ENCODE assay signal across 1 cellular context in the genomic region with DNA sequence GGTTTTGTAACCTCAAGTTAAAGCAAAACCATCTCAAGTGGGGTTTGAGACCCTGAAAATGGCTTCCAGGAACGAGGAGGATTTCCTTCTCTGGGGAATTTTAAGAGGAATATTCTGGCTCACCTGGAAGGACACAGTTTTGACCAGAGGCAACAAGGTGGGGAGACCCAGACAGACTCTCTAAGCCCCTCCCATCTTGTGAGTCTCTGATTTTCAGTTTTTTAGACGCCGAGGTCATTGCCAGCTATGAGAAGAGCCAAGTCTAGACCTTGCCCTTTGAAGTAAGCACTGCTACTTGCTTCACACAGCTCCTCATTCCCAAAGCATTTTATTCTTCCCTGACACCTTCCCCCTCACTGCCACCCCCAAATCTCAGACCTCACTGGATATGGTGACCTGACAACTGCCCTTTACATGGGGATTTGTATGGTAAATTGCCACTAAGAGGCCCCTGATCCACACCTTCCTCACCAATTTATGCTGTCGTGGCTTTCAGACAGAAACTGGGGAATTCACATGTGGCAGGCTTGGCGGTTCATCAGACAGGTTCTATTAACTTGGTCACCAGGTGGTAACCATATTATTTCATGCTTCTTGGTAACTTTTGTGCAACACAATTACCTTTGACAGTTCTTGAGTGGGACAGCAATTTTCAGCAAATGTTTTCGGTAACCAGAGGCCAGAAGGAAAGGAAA.
A peak's percentile ranks its signal among the peaks of the same experiment; 100 is the strongest.
TF ChIP-seq lines count a peak whose summit lies in the region.

No MANE protein-coding gene starts in this region.

TF ChIP-seq in GM12878, 131 proteins besides CTCF, POLR2A, EP300 and RAD21 (continued from another document):
- TF ChIP-seq YBX1 (IDR thresholded peaks at IDR 0.05): no peak
- TF ChIP-seq MTA3 (IDR thresholded peaks at IDR 0.05; ENCODE audit: borderline replicate concordance, low read length): no peak
- no peak for TF ChIP-seq EZH2 (IDR thresholded peaks at IDR 0.05; ENCODE audit: borderline replicate concordance, control insufficient read depth, low read depth, low read length)
- TF ChIP-seq, protein P1, sequence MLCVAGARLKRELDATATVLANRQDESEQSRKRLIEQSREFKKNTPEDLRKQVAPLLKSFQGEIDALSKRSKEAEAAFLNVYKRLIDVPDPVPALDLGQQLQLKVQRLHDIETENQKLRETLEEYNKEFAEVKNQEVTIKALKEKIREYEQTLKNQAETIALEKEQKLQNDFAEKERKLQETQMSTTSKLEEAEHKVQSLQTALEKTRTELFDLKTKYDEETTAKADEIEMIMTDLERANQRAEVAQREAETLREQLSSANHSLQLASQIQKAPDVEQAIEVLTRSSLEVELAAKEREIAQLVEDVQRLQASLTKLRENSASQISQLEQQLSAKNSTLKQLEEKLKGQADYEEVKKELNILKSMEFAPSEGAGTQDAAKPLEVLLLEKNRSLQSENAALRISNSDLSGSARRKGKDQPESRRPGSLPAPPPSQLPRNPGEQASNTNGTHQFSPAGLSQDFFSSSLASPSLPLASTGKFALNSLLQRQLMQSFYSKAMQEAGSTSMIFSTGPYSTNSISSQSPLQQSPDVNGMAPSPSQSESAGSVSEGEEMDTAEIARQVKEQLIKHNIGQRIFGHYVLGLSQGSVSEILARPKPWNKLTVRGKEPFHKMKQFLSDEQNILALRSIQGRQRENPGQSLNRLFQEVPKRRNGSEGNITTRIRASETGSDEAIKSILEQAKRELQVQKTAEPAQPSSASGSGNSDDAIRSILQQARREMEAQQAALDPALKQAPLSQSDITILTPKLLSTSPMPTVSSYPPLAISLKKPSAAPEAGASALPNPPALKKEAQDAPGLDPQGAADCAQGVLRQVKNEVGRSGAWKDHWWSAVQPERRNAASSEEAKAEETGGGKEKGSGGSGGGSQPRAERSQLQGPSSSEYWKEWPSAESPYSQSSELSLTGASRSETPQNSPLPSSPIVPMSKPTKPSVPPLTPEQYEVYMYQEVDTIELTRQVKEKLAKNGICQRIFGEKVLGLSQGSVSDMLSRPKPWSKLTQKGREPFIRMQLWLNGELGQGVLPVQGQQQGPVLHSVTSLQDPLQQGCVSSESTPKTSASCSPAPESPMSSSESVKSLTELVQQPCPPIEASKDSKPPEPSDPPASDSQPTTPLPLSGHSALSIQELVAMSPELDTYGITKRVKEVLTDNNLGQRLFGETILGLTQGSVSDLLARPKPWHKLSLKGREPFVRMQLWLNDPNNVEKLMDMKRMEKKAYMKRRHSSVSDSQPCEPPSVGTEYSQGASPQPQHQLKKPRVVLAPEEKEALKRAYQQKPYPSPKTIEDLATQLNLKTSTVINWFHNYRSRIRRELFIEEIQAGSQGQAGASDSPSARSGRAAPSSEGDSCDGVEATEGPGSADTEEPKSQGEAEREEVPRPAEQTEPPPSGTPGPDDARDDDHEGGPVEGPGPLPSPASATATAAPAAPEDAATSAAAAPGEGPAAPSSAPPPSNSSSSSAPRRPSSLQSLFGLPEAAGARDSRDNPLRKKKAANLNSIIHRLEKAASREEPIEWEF (IDR thresholded peaks at IDR 0.05; ENCODE audit: insufficient replicate concordance, low read depth, low read length): no peak
- no peak for TF ChIP-seq ZNF24 (IDR thresholded peaks at IDR 0.05)
- peak; percentile 67 for TF ChIP-seq MTA2 (IDR thresholded peaks at IDR 0.05; ENCODE audit: low read depth)
- TF ChIP-seq PAX5 (IDR thresholded peaks at IDR 0.05; ENCODE audit: borderline replicate concordance, low read depth, low read length): no peak
- TF ChIP-seq EED (IDR thresholded peaks at IDR 0.05; ENCODE audit: low read depth): no peak
- TF ChIP-seq NR2F1 (conservative IDR thresholded peaks at IDR 0.05): peak; percentile 73
- 0 out of 2 replicates have a peak, but pooled peaks have one; percentile 11 for TF ChIP-seq NR2C1 (IDR thresholded peaks at IDR 0.05)
- 0 out of 2 replicates have a peak, but pooled peaks have one; percentile 20 for TF ChIP-seq ATF7 (IDR thresholded peaks at IDR 0.05; ENCODE audit: low read depth)
- TF ChIP-seq KDM1A (IDR thresholded peaks at IDR 0.05; ENCODE audit: borderline replicate concordance): no peak
- no peak for TF ChIP-seq HDGF (IDR thresholded peaks at IDR 0.05)
- TF ChIP-seq, protein P2, sequence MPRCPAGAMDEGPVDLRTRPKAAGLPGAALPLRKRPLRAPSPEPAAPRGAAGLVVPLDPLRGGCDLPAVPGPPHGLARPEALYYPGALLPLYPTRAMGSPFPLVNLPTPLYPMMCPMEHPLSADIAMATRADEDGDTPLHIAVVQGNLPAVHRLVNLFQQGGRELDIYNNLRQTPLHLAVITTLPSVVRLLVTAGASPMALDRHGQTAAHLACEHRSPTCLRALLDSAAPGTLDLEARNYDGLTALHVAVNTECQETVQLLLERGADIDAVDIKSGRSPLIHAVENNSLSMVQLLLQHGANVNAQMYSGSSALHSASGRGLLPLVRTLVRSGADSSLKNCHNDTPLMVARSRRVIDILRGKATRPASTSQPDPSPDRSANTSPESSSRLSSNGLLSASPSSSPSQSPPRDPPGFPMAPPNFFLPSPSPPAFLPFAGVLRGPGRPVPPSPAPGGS (IDR thresholded peaks at IDR 0.05; ENCODE audit: borderline replicate concordance, insufficient read depth, low read depth, low read length, poor library complexity, severe bottlenecking): no peak
- TF ChIP-seq SKIL (IDR thresholded peaks at IDR 0.05; ENCODE audit: low read depth, poor library complexity, severe bottlenecking): peak; percentile 19
- TF ChIP-seq, protein P3, sequence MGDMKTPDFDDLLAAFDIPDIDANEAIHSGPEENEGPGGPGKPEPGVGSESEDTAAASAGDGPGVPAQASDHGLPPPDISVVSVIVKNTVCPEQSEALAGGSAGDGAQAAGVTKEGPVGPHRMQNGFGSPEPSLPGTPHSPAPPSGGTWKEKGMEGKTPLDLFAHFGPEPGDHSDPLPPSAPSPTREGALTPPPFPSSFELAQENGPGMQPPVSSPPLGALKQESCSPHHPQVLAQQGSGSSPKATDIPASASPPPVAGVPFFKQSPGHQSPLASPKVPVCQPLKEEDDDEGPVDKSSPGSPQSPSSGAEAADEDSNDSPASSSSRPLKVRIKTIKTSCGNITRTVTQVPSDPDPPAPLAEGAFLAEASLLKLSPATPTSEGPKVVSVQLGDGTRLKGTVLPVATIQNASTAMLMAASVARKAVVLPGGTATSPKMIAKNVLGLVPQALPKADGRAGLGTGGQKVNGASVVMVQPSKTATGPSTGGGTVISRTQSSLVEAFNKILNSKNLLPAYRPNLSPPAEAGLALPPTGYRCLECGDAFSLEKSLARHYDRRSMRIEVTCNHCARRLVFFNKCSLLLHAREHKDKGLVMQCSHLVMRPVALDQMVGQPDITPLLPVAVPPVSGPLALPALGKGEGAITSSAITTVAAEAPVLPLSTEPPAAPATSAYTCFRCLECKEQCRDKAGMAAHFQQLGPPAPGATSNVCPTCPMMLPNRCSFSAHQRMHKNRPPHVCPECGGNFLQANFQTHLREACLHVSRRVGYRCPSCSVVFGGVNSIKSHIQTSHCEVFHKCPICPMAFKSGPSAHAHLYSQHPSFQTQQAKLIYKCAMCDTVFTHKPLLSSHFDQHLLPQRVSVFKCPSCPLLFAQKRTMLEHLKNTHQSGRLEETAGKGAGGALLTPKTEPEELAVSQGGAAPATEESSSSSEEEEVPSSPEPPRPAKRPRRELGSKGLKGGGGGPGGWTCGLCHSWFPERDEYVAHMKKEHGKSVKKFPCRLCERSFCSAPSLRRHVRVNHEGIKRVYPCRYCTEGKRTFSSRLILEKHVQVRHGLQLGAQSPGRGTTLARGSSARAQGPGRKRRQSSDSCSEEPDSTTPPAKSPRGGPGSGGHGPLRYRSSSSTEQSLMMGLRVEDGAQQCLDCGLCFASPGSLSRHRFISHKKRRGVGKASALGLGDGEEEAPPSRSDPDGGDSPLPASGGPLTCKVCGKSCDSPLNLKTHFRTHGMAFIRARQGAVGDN (IDR thresholded peaks at IDR 0.05): no peak
